In the genomic region with DNA sequence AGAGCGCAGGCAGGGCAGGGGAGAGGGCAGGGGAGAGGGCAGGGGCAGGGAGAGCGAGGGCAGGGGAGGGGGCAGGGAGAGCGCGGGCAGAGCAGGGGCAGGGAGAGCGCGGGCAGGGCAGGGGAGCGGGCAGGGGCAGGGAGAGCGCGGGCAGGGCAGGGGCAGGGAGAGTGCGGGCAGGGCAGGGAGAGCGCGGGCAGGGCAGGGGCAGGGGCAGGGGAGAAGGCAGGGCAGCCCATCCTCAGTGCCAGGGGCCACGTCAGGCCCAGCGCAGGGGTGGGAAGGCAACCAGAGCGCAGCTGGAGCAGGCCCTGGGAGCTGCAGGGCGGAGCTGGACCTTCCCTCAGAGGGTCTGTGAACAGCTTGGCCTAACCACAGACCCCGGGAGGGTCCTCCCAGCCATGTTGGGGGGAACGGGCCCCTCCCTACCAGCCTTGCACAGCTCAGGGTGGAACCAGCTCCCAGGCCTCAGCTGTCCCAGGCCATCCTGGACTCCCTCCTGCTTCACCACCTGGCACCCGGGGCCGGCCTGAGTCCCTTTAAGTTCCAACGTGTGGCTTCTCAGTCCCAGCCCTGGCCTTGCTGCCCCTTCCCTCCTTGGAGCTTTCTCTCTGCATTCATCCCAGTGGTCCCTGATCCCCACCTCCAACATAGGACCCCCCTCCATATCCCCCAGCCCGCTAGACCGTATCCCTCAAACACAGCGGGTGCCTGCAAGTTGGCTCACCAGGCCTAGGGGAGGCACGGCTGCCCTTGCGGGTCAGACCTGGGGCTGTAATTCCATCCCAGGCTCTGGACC, we compare ENCODE assay signal across 1 cellular context.
A peak's percentile ranks its signal among the peaks of the same experiment; 100 is the strongest.
TF ChIP-seq lines count a peak whose summit lies in the region.

No MANE protein-coding gene starts in this region.

TF ChIP-seq in K562, 482 proteins besides CTCF, POLR2A, EP300 and RAD21:
- TF ChIP-seq KLF1 (tag; IDR thresholded peaks at IDR 0.05) (no peak), SREBF2 (CRISPR knock-in tag; IDR thresholded peaks at IDR 0.05) (no peak), SAP30 (IDR thresholded peaks at IDR 0.05; ENCODE audit: borderline replicate concordance, insufficient read depth, low read depth, low read length, poor library complexity, severe bottlenecking) (no peak), HNRNPL (IDR thresholded peaks at IDR 0.05; ENCODE audit: low read depth, low read length) (0 out of 2 replicates have a peak, but pooled peaks have one; percentile 31), TEAD2 (tag; IDR thresholded peaks at IDR 0.05) (no peak)
